In the genomic region with DNA sequence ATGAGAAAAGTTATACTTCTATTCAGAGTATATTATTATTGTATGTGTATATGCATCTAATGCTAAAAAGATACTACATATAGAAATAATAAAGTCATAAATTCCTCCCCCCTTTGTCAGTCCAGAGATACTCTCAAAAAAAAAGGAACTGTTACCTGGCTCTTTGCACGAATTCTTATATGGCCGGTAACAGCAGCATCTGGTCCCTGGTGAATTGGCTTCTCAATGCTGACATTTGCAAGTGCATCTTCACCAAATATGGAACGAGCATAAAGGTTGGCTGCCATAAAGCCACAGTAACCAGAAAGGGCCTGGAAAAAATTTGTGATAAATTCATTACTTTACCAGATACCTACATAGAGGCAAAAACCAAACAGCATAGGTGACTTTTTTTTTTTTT, we compare ENCODE assay signal across 27 cellular contexts. TPM values are rescaled to one million over a fixed set of nuclear protein-coding genes. Genes with fewer than 3 reads are reported as not detected.
A peak's percentile ranks its signal among the peaks of the same experiment; 100 is the strongest.
DNase-seq lines count a peak whose midpoint lies in the region; ATAC-seq, FAIRE-seq and TF ChIP-seq lines count a peak whose summit lies in the region.
"Had no signal": no experiment of that assay in that cellular context is flagged by ENCODE, and none has a peak within 500 bp of the region (broad histone marks: within the 10 kb centered on the region; RNA-seq: fewer than 3 reads in every experiment).

No MANE protein-coding gene starts in this region.

- CTCF ChIA-PET in activated naive CD4-positive, alpha-beta T cell treated with anti-CD3 and anti-CD28 coated beads, Interleukin-2, amount 10 ng/mL, durations not matched to agents 7 days and 5 days (lab: Charles Lee): no interaction called here
- CTCF ChIA-PET in activated B cell treated with CpG ODN at 0.5 μM for 24 hours (lab: Charles Lee): interaction anchor here (3.8 kb wide), 1 partner anchor 157 kb away, joined by 14 read pairs; no protein-coding TSS in a partner anchor

- POLR2A ChIA-PET in activated B cell treated with CpG ODN at 0.5 μM for 24 hours (lab: Charles Lee): interaction anchor here (0.6 kb wide), 1 partner anchor 119 kb away, joined by 4 read pairs; no protein-coding TSS in a partner anchor

- H3K36me3 Mint-ChIP-seq in activated naive CD4-positive, alpha-beta T cell treated with anti-CD3 and anti-CD28 coated beads, Interleukin-2, amount 50 U/mL, for 24 hours: peaks cover 10% of the 10 kb centered on the region
- peaks cover 37% of the 10 kb centered on the region for H3K36me3 Mint-ChIP-seq in activated naive CD4-positive, alpha-beta T cell treated with anti-CD3 and anti-CD28 coated beads, Interleukin-2, amount 10 ng/mL, durations not matched to agents 7 days and 5 days
- H3K36me3 Mint-ChIP-seq in activated B cell treated with CpG ODN at 0.5 μM for 24 hours (ENCODE audit: low read depth): peaks cover 47% of the 10 kb centered on the region
- H3K36me3 Mint-ChIP-seq in stimulated activated memory B cell treated with anti-CD40 and anti-IgM and Interleukin-4, amounts not matched to agents 10 μg/mL and 1 μg/mL and 100 μg/mL, for 72 hours: peaks cover 33% of the 10 kb centered on the region

- no peaks in the 10 kb centered on the region for H3K79me2 ChIP-seq in Karpas-422 (ENCODE audit: low read length)

- no peak for TF ChIP-seq CTCF in activated B cell treated with CpG ODN at 0.5 μM for 24 hours (IDR thresholded peaks at IDR 0.05)

- no peaks in the 10 kb centered on the region for H3K9me3 Mint-ChIP-seq in activated naive CD4-positive, alpha-beta T cell treated with anti-CD3 and anti-CD28 coated beads, Interleukin-2, amount 50 U/mL, for 24 hours
- H3K9me3 Mint-ChIP-seq in activated naive CD4-positive, alpha-beta T cell treated with anti-CD3 and anti-CD28 coated beads, Interleukin-2, amount 10 ng/mL, durations not matched to agents 7 days and 5 days: no peaks in the 10 kb centered on the region
- no peaks in the 10 kb centered on the region for H3K9me3 Mint-ChIP-seq in activated B cell treated with CpG ODN at 0.5 μM for 24 hours
- no peaks in the 10 kb centered on the region for H3K9me3 Mint-ChIP-seq in stimulated activated memory B cell treated with anti-CD40 and anti-IgM and Interleukin-4, amounts not matched to agents 10 μg/mL and 1 μg/mL and 100 μg/mL, for 72 hours
- H3K9me3 Mint-ChIP-seq: CD4-positive, alpha-beta T cell; CD8-positive, alpha-beta T cell had no signal

- H3K27me3 ChIP-seq in Karpas-422 (ENCODE audit: low read length) (no peaks in the 10 kb centered on the region), SJCRH30 (no peaks in the 10 kb centered on the region)
- H3K27me3 ChIP-seq: BLaER1 treated with 17β-estradiol and CSF1 and Interleukin-3, amounts not matched to agents 10 nM and 100 nM had no signal

- FAIRE-seq in H54 (lab: Jason Lieb, UNC): no peak
- FAIRE-seq: A549, GM12878, GM12892, GM18507 had no signal

- intact Hi-C loops in activated B cell treated with CpG ODN at 0.5 μM for 24 hours (cut with micrococcal nuclease): loop anchor here (5.0 kb wide), 1 partner anchor 39 kb away; a partner anchor contains a TSS

- H3K27ac Mint-ChIP-seq in activated naive CD4-positive, alpha-beta T cell treated with anti-CD3 and anti-CD28 coated beads, Interleukin-2, amount 50 U/mL, for 24 hours: peak overlapping the region; percentile 30
- no peak overlapping the region for H3K27ac Mint-ChIP-seq in activated naive CD4-positive, alpha-beta T cell treated with anti-CD3 and anti-CD28 coated beads, Interleukin-2, amount 10 ng/mL, durations not matched to agents 7 days and 5 days
- H3K27ac Mint-ChIP-seq in activated B cell treated with CpG ODN at 0.5 μM for 24 hours: peak overlapping the region; percentile 9
- no peak overlapping the region for H3K27ac Mint-ChIP-seq in stimulated activated memory B cell treated with anti-CD40 and anti-IgM and Interleukin-4, amounts not matched to agents 10 μg/mL and 1 μg/mL and 100 μg/mL, for 72 hours
- H3K27ac Mint-ChIP-seq: B cell; CD4-positive, alpha-beta T cell; CD8-positive, alpha-beta T cell had no signal

- H3K27me3 Mint-ChIP-seq in activated naive CD4-positive, alpha-beta T cell treated with anti-CD3 and anti-CD28 coated beads, Interleukin-2, amount 50 U/mL, for 24 hours: no peaks in the 10 kb centered on the region
- no peaks in the 10 kb centered on the region for H3K27me3 Mint-ChIP-seq in activated naive CD4-positive, alpha-beta T cell treated with anti-CD3 and anti-CD28 coated beads, Interleukin-2, amount 10 ng/mL, durations not matched to agents 7 days and 5 days
- H3K27me3 Mint-ChIP-seq in activated B cell treated with CpG ODN at 0.5 μM for 24 hours: no peaks in the 10 kb centered on the region
- no peaks in the 10 kb centered on the region for H3K27me3 Mint-ChIP-seq in stimulated activated memory B cell treated with anti-CD40 and anti-IgM and Interleukin-4, amounts not matched to agents 10 μg/mL and 1 μg/mL and 100 μg/mL, for 72 hours
- H3K27me3 Mint-ChIP-seq: B cell; CD4-positive, alpha-beta T cell had no signal

- H3K27ac ChIP-seq in Karpas-422 (ENCODE audit: low read length): no peak overlapping the region
- H3K27ac ChIP-seq in SJCRH30: no peak overlapping the region
- H3K27ac ChIP-seq: 22Rv1; A549; BLaER1 treated with 17β-estradiol and CSF1 and Interleukin-3, amounts not matched to agents 10 nM and 100 nM; C4-2B had no signal

- ATAC-seq in activated B cell treated with CpG ODN at 0.5 μM for 24 hours (ENCODE audit: low read depth): no peak
- ATAC-seq in stimulated activated memory B cell treated with anti-CD40 and anti-IgM and Interleukin-4, amounts not matched to agents 10 μg/mL and 1 μg/mL and 100 μg/mL, for 72 hours: peak; percentile 61
- ATAC-seq: A549; CD8-positive, alpha-beta T cell; GM12878 had no signal

- H3K4me3 ChIP-seq in Karpas-422 (ENCODE audit: low read length) (no peak overlapping the region), SJCRH30 (no peak overlapping the region)
- H3K4me3 ChIP-seq: A549; BLaER1 treated with 17β-estradiol and CSF1 and Interleukin-3, amounts not matched to agents 10 nM and 100 nM; GM12878 had no signal

- H3K9ac ChIP-seq in Karpas-422 (ENCODE audit: low read length): no peak overlapping the region
- H3K9ac ChIP-seq: BLaER1 treated with 17β-estradiol and CSF1 and Interleukin-3, amounts not matched to agents 10 nM and 100 nM had no signal

- H3K36me3 ChIP-seq in Karpas-422 (ENCODE audit: insufficient read depth, low read length) (peaks cover 42% of the 10 kb centered on the region; the same call in 1 of the 2 replicates), SJCRH30 (peaks cover 59% of the 10 kb centered on the region)

- H3K4me3 Mint-ChIP-seq in activated naive CD4-positive, alpha-beta T cell treated with anti-CD3 and anti-CD28 coated beads, Interleukin-2, amount 50 U/mL, for 24 hours: no peak overlapping the region
- H3K4me3 Mint-ChIP-seq in activated naive CD4-positive, alpha-beta T cell treated with anti-CD3 and anti-CD28 coated beads, Interleukin-2, amount 10 ng/mL, durations not matched to agents 7 days and 5 days: no peak overlapping the region
- H3K4me3 Mint-ChIP-seq in activated B cell treated with CpG ODN at 0.5 μM for 24 hours: no peak overlapping the region
- no peak overlapping the region for H3K4me3 Mint-ChIP-seq in stimulated activated memory B cell treated with anti-CD40 and anti-IgM and Interleukin-4, amounts not matched to agents 10 μg/mL and 1 μg/mL and 100 μg/mL, for 72 hours
- H3K4me3 Mint-ChIP-seq: B cell; CD4-positive, alpha-beta T cell; CD8-positive, alpha-beta T cell had no signal

- H2AFZ ChIP-seq in Karpas-422 (ENCODE audit: low read length): no peak overlapping the region

- H3K4me2 ChIP-seq in Karpas-422 (ENCODE audit: low read depth, low read length, poor library complexity, severe bottlenecking): no peak overlapping the region
- H3K4me2 ChIP-seq: A549; BLaER1 treated with 17β-estradiol and CSF1 and Interleukin-3, amounts not matched to agents 10 nM and 100 nM had no signal

- H3K9me2 ChIP-seq in Karpas-422 (replicated peaks; ENCODE audit: insufficient read depth, low read length): no peaks in the 10 kb centered on the region

- H3K9me3 ChIP-seq in Karpas-422 (ENCODE audit: low read length) (no peaks in the 10 kb centered on the region), SJCRH30 (replicated peaks) (no peaks in the 10 kb centered on the region)
- H3K9me3 ChIP-seq: A549; BLaER1 treated with 17β-estradiol and CSF1 and Interleukin-3, amounts not matched to agents 10 nM and 100 nM had no signal

- H3K4me1 ChIP-seq in Karpas-422 (ENCODE audit: low read length) (no peaks in the 10 kb centered on the region), SJCRH30 (no peaks in the 10 kb centered on the region)
- H3K4me1 ChIP-seq: BLaER1 treated with 17β-estradiol and CSF1 and Interleukin-3, amounts not matched to agents 10 nM and 100 nM had no signal

- TF ChIP-seq POLR2A in H54 (IDR thresholded peaks at IDR 0.05; ENCODE audit: low read depth, low read length): no peak

- no peaks in the 10 kb centered on the region for H4K20me1 ChIP-seq in Karpas-422 (ENCODE audit: insufficient read depth, low read depth, low read length)

- no peak for DNase-seq in activated naive CD4-positive, alpha-beta T cell treated with anti-CD3 and anti-CD28 coated beads, Interleukin-2, amount 10 ng/mL, durations not matched to agents 7 days and 5 days
- DNase-seq in Karpas-422 (peak; percentile 36), activated B cell treated with CpG ODN at 0.5 μM for 24 hours (no peak), H54 (ENCODE audit: insufficient read length, low spot score) (no peak), COLO829 (ENCODE audit: low spot score) (no peak), SJCRH30 (no peak)
- DNase-seq: AML-193; CD4-positive, alpha-beta T cell; CD8-positive, alpha-beta T cell; COR-L47; DMS 273 treated with DMSO at 0.1 percent for 48 hours; DMS153; DMS53; DMS79; DND-41; EL; GDM1 had no signal

- H3K4me1 Mint-ChIP-seq in activated naive CD4-positive, alpha-beta T cell treated with anti-CD3 and anti-CD28 coated beads, Interleukin-2, amount 50 U/mL, for 24 hours: no peaks in the 10 kb centered on the region
- peaks cover 2% of the 10 kb centered on the region for H3K4me1 Mint-ChIP-seq in activated naive CD4-positive, alpha-beta T cell treated with anti-CD3 and anti-CD28 coated beads, Interleukin-2, amount 10 ng/mL, durations not matched to agents 7 days and 5 days
- no peaks in the 10 kb centered on the region for H3K4me1 Mint-ChIP-seq in activated B cell treated with CpG ODN at 0.5 μM for 24 hours
- no peaks in the 10 kb centered on the region for H3K4me1 Mint-ChIP-seq in stimulated activated memory B cell treated with anti-CD40 and anti-IgM and Interleukin-4, amounts not matched to agents 10 μg/mL and 1 μg/mL and 100 μg/mL, for 72 hours
- H3K4me1 Mint-ChIP-seq: B cell had no signal

RNA-seq across cellular contexts. Expression of a gene that starts 41.2 kb away (rescaled TPM):
- 68.2 and 120 TPM in 2 replicates for total RNA-seq in Karpas-422 (2014; rRNA removed; shearing (Covaris generic); ENCODE audit: low replicate concordance)
- total RNA-seq in activated B cell treated with CpG ODN at 0.5 μM for 24 hours: 80.7 and 90.1 TPM in 2 replicates
- 188 and 195 TPM in 2 replicates for total RNA-seq in SJCRH30 (2014; rRNA removed; shearing (Covaris generic))

Comparison
In these comparisons a context has a peak if more than half of its experiments do, and no peak if none do; other contexts are left out.
1. H3K27ac Mint-ChIP-seq: peak in activated naive CD4-positive, alpha-beta T cell treated with anti-CD3 and anti-CD28 coated beads, Interleukin-2, amount 50 U/mL, for 24 hours (single experiment) and activated B cell treated with CpG ODN at 0.5 μM for 24 hours (single experiment); none in activated naive CD4-positive, alpha-beta T cell treated with anti-CD3 and anti-CD28 coated beads, Interleukin-2, amount 10 ng/mL, durations not matched to agents 7 days and 5 days (single experiment) and stimulated activated memory B cell treated with anti-CD40 and anti-IgM and Interleukin-4, amounts not matched to agents 10 μg/mL and 1 μg/mL and 100 μg/mL, for 72 hours (single experiment).